In the genomic region with DNA sequence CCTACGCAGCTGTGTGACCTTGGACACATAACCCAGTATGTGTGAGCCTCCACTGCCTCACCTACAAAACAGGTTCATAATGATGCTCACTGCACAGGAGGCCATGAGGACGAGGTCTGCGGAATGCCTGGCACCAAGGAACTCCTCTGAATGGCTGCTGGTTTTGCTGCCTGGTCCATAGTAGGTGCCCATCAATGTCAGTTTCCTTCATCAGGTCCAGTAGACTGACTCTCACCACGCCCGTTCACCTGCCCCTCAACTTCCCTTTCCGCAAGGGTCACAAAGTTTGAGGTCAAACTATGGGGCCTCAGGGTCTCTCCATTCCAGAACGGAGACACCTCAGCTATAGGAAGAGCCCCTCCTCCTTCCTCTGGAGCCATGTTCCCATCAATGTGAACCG, we compare ENCODE assay signal across 1 cellular context.
A peak's percentile ranks its signal among the peaks of the same experiment; 100 is the strongest.
TF ChIP-seq lines count a peak whose summit lies in the region.

No MANE protein-coding gene starts in this region.

TF ChIP-seq in GM12878, 131 proteins besides CTCF, POLR2A, EP300 and RAD21:
- no peak for TF ChIP-seq RUNX3 (IDR thresholded peaks at IDR 0.05; ENCODE audit: low read length)
- TF ChIP-seq, protein P1, sequence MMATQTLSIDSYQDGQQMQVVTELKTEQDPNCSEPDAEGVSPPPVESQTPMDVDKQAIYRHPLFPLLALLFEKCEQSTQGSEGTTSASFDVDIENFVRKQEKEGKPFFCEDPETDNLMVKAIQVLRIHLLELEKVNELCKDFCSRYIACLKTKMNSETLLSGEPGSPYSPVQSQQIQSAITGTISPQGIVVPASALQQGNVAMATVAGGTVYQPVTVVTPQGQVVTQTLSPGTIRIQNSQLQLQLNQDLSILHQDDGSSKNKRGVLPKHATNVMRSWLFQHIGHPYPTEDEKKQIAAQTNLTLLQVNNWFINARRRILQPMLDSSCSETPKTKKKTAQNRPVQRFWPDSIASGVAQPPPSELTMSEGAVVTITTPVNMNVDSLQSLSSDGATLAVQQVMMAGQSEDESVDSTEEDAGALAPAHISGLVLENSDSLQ (IDR thresholded peaks at IDR 0.05): peak; percentile 52
- no peak for TF ChIP-seq TBL1XR1 (IDR thresholded peaks at IDR 0.05; ENCODE audit: low read depth, low read length)
- TF ChIP-seq, protein P2, sequence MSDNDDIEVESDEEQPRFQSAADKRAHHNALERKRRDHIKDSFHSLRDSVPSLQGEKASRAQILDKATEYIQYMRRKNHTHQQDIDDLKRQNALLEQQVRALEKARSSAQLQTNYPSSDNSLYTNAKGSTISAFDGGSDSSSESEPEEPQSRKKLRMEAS (IDR thresholded peaks at IDR 0.05; ENCODE audit: low read depth, low read length): no peak
TF ChIP-seq in GM12878: peak in this region for 1.
